Comparison of ENCODE assay signal across 17 cellular contexts in the genomic region with DNA sequence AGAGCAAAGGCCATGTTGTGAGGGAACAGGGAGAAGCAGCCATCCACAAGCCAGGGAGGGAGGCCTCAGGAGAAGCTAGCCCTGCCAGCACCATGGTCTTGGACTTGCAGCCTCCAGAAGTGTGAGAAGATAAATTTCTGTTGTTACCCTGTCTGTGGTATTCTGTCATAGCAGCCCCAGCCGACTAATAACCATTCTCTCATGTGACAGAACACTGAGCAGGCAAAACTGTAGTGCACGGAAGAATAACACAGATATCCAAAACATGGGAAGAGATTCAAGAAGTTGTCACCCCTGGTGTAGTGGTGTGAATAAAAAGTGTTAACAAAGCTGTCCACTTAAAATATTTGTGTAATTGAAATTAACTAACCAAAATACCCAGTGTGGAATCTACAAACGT.
DNase-seq lines count a peak whose midpoint lies in the region; ATAC-seq and TF ChIP-seq lines count a peak whose summit lies in the region.
"Had no signal": no experiment of that assay in that cellular context is flagged by ENCODE, and none has a peak within 500 bp of the region (broad histone marks: within the 10 kb centered on the region; RNA-seq: fewer than 3 reads in every experiment).

No MANE protein-coding gene starts in this region.

- peaks cover 20% of the 10 kb centered on the region for H3K36me3 Mint-ChIP-seq in chondrocyte (ENCODE audit: low read depth)

- peaks cover 35% of the 10 kb centered on the region for H3K4me1 Mint-ChIP-seq in chondrocyte (ENCODE audit: low read depth)
- H3K4me1 Mint-ChIP-seq: B cell had no signal

- no peaks in the 10 kb centered on the region for H3K27me3 ChIP-seq in gastroesophageal sphincter
- H3K27me3 ChIP-seq in right cardiac atrium (ENCODE audit: control insufficient read depth, insufficient read depth) = no peaks in the 10 kb centered on the region
- no peaks in the 10 kb centered on the region for H3K27me3 ChIP-seq in right lobe of liver
- H3K27me3 ChIP-seq: BLaER1 treated with 17β-estradiol and CSF1 and Interleukin-3, amounts not matched to agents 10 nM and 100 nM had no signal

- H3K36me3 ChIP-seq in gastroesophageal sphincter = peaks cover 0 to 18% of the 10 kb centered on the region in 2 donors
- no peaks in the 10 kb centered on the region for H3K36me3 ChIP-seq in right lobe of liver
- H3K36me3 ChIP-seq: HAP-1 had no signal

- no peak for TF ChIP-seq POLR2A in gastroesophageal sphincter (IDR thresholded peaks at IDR 0.05)
- no peak for TF ChIP-seq POLR2A in right lobe of liver (IDR thresholded peaks at IDR 0.05)

- H3K27me3 Mint-ChIP-seq in chondrocyte (ENCODE audit: low read depth) = no peaks in the 10 kb centered on the region
- H3K27me3 Mint-ChIP-seq: B cell had no signal

- intact Hi-C loops in left cardiac atrium (cut with DNase I) = no loop called here
- intact Hi-C loops in right cardiac atrium (cut with DNase I) = loop anchor here in 1 of 4 donors (5.0 kb wide), 1 partner anchor 50 kb away; no protein-coding TSS in a partner anchor
- intact Hi-C loops in right lobe of liver (cut with DNase I) = no loop called here

- H3K4me3 ChIP-seq in gastroesophageal sphincter (no peak overlapping the region), right cardiac atrium (ENCODE audit: low read length) (no peak overlapping the region), right lobe of liver (no peak overlapping the region)
- H3K4me3 ChIP-seq: BLaER1 treated with 17β-estradiol and CSF1 and Interleukin-3, amounts not matched to agents 10 nM and 100 nM; GM23248; HAP-1 had no signal

- H3K27ac Mint-ChIP-seq in chondrocyte (ENCODE audit: unreplicated experiment) = peak overlapping the region; percentile 68
- H3K27ac Mint-ChIP-seq: B cell; CD8-positive, alpha-beta T cell had no signal

- H3K9me3 ChIP-seq in gastroesophageal sphincter (no peaks in the 10 kb centered on the region), right cardiac atrium (ENCODE audit: control insufficient read depth, low read length) (no peaks in the 10 kb centered on the region), right lobe of liver (no peaks in the 10 kb centered on the region)
- H3K9me3 ChIP-seq: HAP-1 had no signal

- no peak for TF ChIP-seq EP300 in gastroesophageal sphincter (IDR thresholded peaks at IDR 0.05)

- no peak for DNase-seq in chondrocyte (ENCODE audit: low spot score)
- DNase-seq in left cardiac atrium = no peak
- no peak for DNase-seq in right cardiac atrium
- DNase-seq in cerebellar nuclear complex (lab: John Stamatoyannopoulos, UW) = no peak
- no peak for DNase-seq in amniotic stem cell (lab: John Stamatoyannopoulos, UW)
- no peak for DNase-seq in right lobe of liver
- DNase-seq: Calu3; CD8-positive, alpha-beta T cell; DMS79 treated with DMSO at 0.1 percent for 48 hours; GF-D8; GM23248 had no signal

- H3K9me3 Mint-ChIP-seq in chondrocyte (ENCODE audit: low read depth) = no peaks in the 10 kb centered on the region

- peak; percentile 36 for ATAC-seq in gastroesophageal sphincter
- peak; percentile 82 to 84 for ATAC-seq in left cardiac atrium
- ATAC-seq in right cardiac atrium = peak; percentile 66 to 82
- no peak for ATAC-seq in right lobe of liver
- ATAC-seq in GM18873 (IDR thresholded peaks at IDR 0.05; ENCODE audit: low FRiP score, unreplicated experiment) = no peak
- ATAC-seq: CD8-positive, alpha-beta T cell; HepG2 had no signal

- TF ChIP-seq CTCF in chondrocyte (IDR thresholded peaks at IDR 0.05) (no peak), gastroesophageal sphincter (IDR thresholded peaks at IDR 0.05) (no peak), right lobe of liver (IDR thresholded peaks at IDR 0.05) (no peak)

- H3K4me1 ChIP-seq in gastroesophageal sphincter (peaks cover 0 to 58% (median 8%) of the 10 kb centered on the region in 3 donors), right cardiac atrium (ENCODE audit: control insufficient read depth, insufficient read depth, low read length) (peaks cover 5% of the 10 kb centered on the region), right lobe of liver (no peaks in the 10 kb centered on the region)
- H3K4me1 ChIP-seq: HAP-1 had no signal

- H3K4me3 Mint-ChIP-seq in chondrocyte (ENCODE audit: unreplicated experiment) = no peak overlapping the region
- H3K4me3 Mint-ChIP-seq: B cell; CD8-positive, alpha-beta T cell had no signal

- WGBS in gastroesophageal sphincter (ENCODE audit: low coverage in 1 of 2), 2 donors = 20 to 34% methylated on average over 1 to 3 of the region's 3 CpGs
- 58% methylated on average over 3 of the region's 3 CpGs for WGBS in right cardiac atrium
- 72% methylated on average over 3 of the region's 3 CpGs for WGBS in right lobe of liver (ENCODE audit: insufficient coverage, low coverage, low lambda C conversion rate, missing lambda C conversion rate)

- peak overlapping the region in 1 of 4 donors; percentile 53 for H3K27ac ChIP-seq in gastroesophageal sphincter
- peak overlapping the region; percentile 62 for H3K27ac ChIP-seq in right cardiac atrium (ENCODE audit: low read length)
- H3K27ac ChIP-seq in right lobe of liver = no peak overlapping the region
- H3K27ac ChIP-seq: BLaER1 treated with 17β-estradiol and CSF1 and Interleukin-3, amounts not matched to agents 10 nM and 100 nM; GM23248 had no signal

Comparison
In these comparisons a context has a peak if more than half of its experiments do, and no peak if none do; other contexts are left out.
1. ATAC-seq: peak in gastroesophageal sphincter (single experiment), left cardiac atrium (2 of 2) and right cardiac atrium (2 of 2); none in right lobe of liver (0 of 4) and GM18873 (single experiment).